ENCODE assay signal across 1 cellular context in genomic region chr11:57500526-57500925, GRCh38.
TF ChIP-seq lines count a peak whose summit lies in the region.

No MANE protein-coding gene starts in this region.

TF ChIP-seq in GM23338, 12 proteins besides CTCF, POLR2A, EP300 and RAD21:
- TF ChIP-seq CREB1 (CRISPR knock-in tag; IDR thresholded peaks at IDR 0.05; ENCODE audit: low read depth) = no peak
- TF ChIP-seq, protein P1, sequence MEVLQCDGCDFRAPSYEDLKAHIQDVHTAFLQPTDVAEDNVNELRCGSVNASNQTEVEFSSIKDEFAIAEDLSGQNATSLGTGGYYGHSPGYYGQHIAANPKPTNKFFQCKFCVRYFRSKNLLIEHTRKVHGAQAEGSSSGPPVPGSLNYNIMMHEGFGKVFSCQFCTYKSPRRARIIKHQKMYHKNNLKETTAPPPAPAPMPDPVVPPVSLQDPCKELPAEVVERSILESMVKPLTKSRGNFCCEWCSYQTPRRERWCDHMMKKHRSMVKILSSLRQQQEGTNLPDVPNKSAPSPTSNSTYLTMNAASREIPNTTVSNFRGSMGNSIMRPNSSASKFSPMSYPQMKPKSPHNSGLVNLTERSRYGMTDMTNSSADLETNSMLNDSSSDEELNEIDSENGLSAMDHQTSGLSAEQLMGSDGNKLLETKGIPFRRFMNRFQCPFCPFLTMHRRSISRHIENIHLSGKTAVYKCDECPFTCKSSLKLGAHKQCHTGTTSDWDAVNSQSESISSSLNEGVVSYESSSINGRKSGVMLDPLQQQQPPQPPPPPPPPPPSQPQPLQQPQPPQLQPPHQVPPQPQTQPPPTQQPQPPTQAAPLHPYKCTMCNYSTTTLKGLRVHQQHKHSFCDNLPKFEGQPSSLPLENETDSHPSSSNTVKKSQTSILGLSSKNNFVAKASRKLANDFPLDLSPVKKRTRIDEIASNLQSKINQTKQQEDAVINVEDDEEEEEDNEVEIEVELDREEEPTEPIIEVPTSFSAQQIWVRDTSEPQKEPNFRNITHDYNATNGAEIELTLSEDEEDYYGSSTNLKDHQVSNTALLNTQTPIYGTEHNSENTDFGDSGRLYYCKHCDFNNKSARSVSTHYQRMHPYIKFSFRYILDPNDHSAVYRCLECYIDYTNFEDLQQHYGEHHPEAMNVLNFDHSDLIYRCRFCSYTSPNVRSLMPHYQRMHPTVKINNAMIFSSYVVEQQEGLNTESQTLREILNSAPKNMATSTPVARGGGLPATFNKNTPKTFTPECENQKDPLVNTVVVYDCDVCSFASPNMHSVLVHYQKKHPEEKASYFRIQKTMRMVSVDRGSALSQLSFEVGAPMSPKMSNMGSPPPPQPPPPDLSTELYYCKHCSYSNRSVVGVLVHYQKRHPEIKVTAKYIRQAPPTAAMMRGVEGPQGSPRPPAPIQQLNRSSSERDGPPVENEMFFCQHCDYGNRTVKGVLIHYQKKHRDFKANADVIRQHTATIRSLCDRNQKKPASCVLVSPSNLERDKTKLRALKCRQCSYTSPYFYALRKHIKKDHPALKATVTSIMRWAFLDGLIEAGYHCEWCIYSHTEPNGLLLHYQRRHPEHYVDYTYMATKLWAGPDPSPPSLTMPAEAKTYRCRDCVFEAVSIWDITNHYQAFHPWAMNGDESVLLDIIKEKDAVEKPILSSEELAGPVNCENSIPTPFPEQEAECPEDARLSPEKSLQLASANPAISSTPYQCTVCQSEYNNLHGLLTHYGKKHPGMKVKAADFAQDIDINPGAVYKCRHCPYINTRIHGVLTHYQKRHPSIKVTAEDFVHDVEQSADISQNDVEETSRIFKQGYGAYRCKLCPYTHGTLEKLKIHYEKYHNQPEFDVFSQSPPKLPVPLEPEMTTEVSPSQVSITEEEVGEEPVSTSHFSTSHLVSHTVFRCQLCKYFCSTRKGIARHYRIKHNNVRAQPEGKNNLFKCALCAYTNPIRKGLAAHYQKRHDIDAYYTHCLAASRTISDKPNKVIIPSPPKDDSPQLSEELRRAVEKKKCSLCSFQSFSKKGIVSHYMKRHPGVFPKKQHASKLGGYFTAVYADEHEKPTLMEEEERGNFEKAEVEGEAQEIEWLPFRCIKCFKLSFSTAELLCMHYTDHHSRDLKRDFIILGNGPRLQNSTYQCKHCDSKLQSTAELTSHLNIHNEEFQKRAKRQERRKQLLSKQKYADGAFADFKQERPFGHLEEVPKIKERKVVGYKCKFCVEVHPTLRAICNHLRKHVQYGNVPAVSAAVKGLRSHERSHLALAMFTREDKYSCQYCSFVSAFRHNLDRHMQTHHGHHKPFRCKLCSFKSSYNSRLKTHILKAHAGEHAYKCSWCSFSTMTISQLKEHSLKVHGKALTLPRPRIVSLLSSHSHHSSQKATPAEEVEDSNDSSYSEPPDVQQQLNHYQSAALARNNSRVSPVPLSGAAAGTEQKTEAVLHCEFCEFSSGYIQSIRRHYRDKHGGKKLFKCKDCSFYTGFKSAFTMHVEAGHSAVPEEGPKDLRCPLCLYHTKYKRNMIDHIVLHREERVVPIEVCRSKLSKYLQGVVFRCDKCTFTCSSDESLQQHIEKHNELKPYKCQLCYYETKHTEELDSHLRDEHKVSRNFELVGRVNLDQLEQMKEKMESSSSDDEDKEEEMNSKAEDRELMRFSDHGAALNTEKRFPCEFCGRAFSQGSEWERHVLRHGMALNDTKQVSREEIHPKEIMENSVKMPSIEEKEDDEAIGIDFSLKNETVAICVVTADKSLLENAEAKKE (CRISPR knock-in tag; IDR thresholded peaks at IDR 0.05) = no peak
- TF ChIP-seq POLR2AphosphoS5 (IDR thresholded peaks at IDR 0.05; ENCODE audit: low read depth) = no peak
- no peak for TF ChIP-seq NANOG (IDR thresholded peaks at IDR 0.05; ENCODE audit: borderline replicate concordance)
- TF ChIP-seq STAT1 (IDR thresholded peaks at IDR 0.05; ENCODE audit: unreplicated experiment) = no peak
- no peak for TF ChIP-seq ETS1 (IDR thresholded peaks at IDR 0.05)
- no peak for TF ChIP-seq EZH2 (IDR thresholded peaks at IDR 0.05; ENCODE audit: low read depth, unreplicated experiment)
- TF ChIP-seq JUNB (IDR thresholded peaks at IDR 0.05; ENCODE audit: unreplicated experiment) = no peak
- TF ChIP-seq ZNF331 (CRISPR knock-in tag; IDR thresholded peaks at IDR 0.05; ENCODE audit: low read depth) = no peak
- no peak for TF ChIP-seq ZNF114 (CRISPR knock-in tag; IDR thresholded peaks at IDR 0.05)
- TF ChIP-seq EZH2phosphoT487 (IDR thresholded peaks at IDR 0.05; ENCODE audit: unreplicated experiment) = no peak
- TF ChIP-seq, protein P2, sequence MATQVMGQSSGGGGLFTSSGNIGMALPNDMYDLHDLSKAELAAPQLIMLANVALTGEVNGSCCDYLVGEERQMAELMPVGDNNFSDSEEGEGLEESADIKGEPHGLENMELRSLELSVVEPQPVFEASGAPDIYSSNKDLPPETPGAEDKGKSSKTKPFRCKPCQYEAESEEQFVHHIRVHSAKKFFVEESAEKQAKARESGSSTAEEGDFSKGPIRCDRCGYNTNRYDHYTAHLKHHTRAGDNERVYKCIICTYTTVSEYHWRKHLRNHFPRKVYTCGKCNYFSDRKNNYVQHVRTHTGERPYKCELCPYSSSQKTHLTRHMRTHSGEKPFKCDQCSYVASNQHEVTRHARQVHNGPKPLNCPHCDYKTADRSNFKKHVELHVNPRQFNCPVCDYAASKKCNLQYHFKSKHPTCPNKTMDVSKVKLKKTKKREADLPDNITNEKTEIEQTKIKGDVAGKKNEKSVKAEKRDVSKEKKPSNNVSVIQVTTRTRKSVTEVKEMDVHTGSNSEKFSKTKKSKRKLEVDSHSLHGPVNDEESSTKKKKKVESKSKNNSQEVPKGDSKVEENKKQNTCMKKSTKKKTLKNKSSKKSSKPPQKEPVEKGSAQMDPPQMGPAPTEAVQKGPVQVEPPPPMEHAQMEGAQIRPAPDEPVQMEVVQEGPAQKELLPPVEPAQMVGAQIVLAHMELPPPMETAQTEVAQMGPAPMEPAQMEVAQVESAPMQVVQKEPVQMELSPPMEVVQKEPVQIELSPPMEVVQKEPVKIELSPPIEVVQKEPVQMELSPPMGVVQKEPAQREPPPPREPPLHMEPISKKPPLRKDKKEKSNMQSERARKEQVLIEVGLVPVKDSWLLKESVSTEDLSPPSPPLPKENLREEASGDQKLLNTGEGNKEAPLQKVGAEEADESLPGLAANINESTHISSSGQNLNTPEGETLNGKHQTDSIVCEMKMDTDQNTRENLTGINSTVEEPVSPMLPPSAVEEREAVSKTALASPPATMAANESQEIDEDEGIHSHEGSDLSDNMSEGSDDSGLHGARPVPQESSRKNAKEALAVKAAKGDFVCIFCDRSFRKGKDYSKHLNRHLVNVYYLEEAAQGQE (IDR thresholded peaks at IDR 0.05; ENCODE audit: unreplicated experiment) = no peak
